9 cellular contexts compared by ENCODE assay signal in the genomic region with DNA sequence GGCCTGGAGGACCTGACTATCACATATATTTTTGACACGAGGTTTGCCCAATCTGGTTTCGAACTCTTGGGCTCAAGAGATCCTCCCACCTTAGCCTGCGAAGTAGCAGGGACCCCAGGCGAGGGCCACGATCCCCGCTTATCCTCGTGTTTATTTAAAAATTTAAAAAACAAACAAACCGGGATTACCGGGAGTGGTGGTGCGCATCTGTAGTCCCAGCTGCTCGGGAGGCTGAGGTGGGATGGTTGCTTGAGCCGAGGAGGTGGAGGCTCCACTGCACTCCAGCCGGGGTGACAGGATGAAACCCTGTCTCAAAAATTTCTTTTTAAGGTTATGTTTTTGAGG. TPM values are rescaled to one million over a fixed set of nuclear protein-coding genes. Genes with fewer than 3 reads are reported as not detected.
A peak's percentile ranks its signal among the peaks of the same experiment; 100 is the strongest.
DNase-seq lines count a peak whose midpoint lies in the region; ATAC-seq and TF ChIP-seq lines count a peak whose summit lies in the region.
"Had no signal": no experiment of that assay in that cellular context is flagged by ENCODE, and none has a peak within 500 bp of the region (broad histone marks: within the 10 kb centered on the region; RNA-seq: fewer than 3 reads in every experiment).

No MANE protein-coding gene starts in this region.

- no peak for ATAC-seq in HG03159 (IDR thresholded peaks at IDR 0.05; ENCODE audit: unreplicated experiment)

- H3K27ac ChIP-seq in DOHH2 (ENCODE audit: low read depth, low read length) (no peak overlapping the region), PC-9 (peak overlapping the region; percentile 38; the same call in 1 of the 2 replicates), esophagus (ENCODE audit: low read depth in 2 of 2, low read length in 1 of 2) (peak overlapping the region; percentile 67 to 77), ovary (no peak overlapping the region)

- no peaks in the 10 kb centered on the region for H3K27me3 ChIP-seq in DOHH2 (ENCODE audit: control insufficient read depth, low read length)
- H3K27me3 ChIP-seq in PC-9 (ENCODE audit: insufficient read depth, low read depth): no peaks in the 10 kb centered on the region
- no peaks in the 10 kb centered on the region for H3K27me3 ChIP-seq in esophagus (ENCODE audit: control insufficient read depth in 1 of 2, insufficient read depth in 2 of 2, low read length in 2 of 2)
- no peaks in the 10 kb centered on the region for H3K27me3 ChIP-seq in ovary

- H3K4me1 ChIP-seq in DOHH2 (ENCODE audit: control insufficient read depth, low read length): peaks cover 16% of the 10 kb centered on the region
- peaks cover 5% of the 10 kb centered on the region; the same call in 1 of the 2 replicates for H3K4me1 ChIP-seq in PC-9 (replicated peaks; ENCODE audit: insufficient read depth)
- H3K4me1 ChIP-seq in esophagus (ENCODE audit: control insufficient read depth in 2 of 2, insufficient read depth in 2 of 2, low read length in 1 of 2): no peaks in the 10 kb centered on the region
- H3K4me1 ChIP-seq in ovary (ENCODE audit: insufficient read depth): peaks cover 4% of the 10 kb centered on the region

- WGBS in esophagus, 2 donors: 28 to 37% methylated on average over 13 of the region's 13 CpGs
- WGBS in ovary, 3 donors: 15 to 51% (median 19%) methylated on average over 13 of the region's 13 CpGs

- H3K36me3 ChIP-seq in DOHH2 (ENCODE audit: control insufficient read depth, low read length): peaks cover 28% of the 10 kb centered on the region
- no peaks in the 10 kb centered on the region for H3K36me3 ChIP-seq in PC-9 (ENCODE audit: low read depth)
- peaks cover 0 to 7% of the 10 kb centered on the region in 2 donors for H3K36me3 ChIP-seq in esophagus (ENCODE audit: control insufficient read depth in 2 of 2, insufficient read depth in 2 of 2, low read length in 1 of 2)
- H3K36me3 ChIP-seq in ovary: no peaks in the 10 kb centered on the region

- peak overlapping the region; percentile 99; the same call in 1 of the 2 replicates for H2AFZ ChIP-seq in PC-9

- TSS peak; percentile 92 for BruUV-seq in PC-9 (replicated peaks; lab: Mats Ljungman, UMichigan)

- H3F3A ChIP-seq in DOHH2 (ENCODE audit: control insufficient read depth, insufficient read depth) (peaks cover 6% of the 10 kb centered on the region), PC-9 (ENCODE audit: insufficient read depth, low read depth) (no peaks in the 10 kb centered on the region)

- H4K20me1 ChIP-seq in DOHH2 (ENCODE audit: control insufficient read depth, insufficient read depth, low read depth, low read length) (no peaks in the 10 kb centered on the region), PC-9 (ENCODE audit: insufficient read depth) (no peaks in the 10 kb centered on the region)

- TF ChIP-seq EP300 in ovary (IDR thresholded peaks at IDR 0.05): no peak

- H3K9me2 ChIP-seq in DOHH2 (replicated peaks; ENCODE audit: control insufficient read depth, low read length) (no peaks in the 10 kb centered on the region), PC-9 (ENCODE audit: insufficient read depth) (no peaks in the 10 kb centered on the region)

- peak overlapping the region; percentile 95 for H3K4me3 ChIP-seq in DOHH2 (ENCODE audit: low read length)
- peak overlapping the region; percentile 86; the same call in 1 of the 2 replicates for H3K4me3 ChIP-seq in PC-9
- peak overlapping the region; percentile 95 to 100 for H3K4me3 ChIP-seq in esophagus (ENCODE audit: low read depth in 1 of 2, low read length in 2 of 2)
- peak overlapping the region; percentile 87 for H3K4me3 ChIP-seq in ovary

- POLR2A ChIA-PET in PC-9 (lab: Charles Lee; ENCODE audit: unreplicated experiment): interaction anchor here (1.0 kb wide), 1 partner anchor 162 kb away, joined by 3 read pairs; the partner anchor contains the start of gene MTOR

- peak overlapping the region; percentile 71 for H3K4me2 ChIP-seq in DOHH2 (ENCODE audit: low read length)
- peak overlapping the region; percentile 80 for H3K4me2 ChIP-seq in PC-9

- TF ChIP-seq POLR2A in ovary (IDR thresholded peaks at IDR 0.05): no peak

- TF ChIP-seq CTCF in DOHH2 (IDR thresholded peaks at IDR 0.05; ENCODE audit: low read depth, low read length, poor library complexity, severe bottlenecking) (no peak), PC-9 (conservative IDR thresholded peaks at IDR 0.05) (no peak), ovary (IDR thresholded peaks at IDR 0.05) (no peak)

- DNase-seq in PC-9: no peak
- no peak for DNase-seq in ovary
- no peak for DNase-seq in kidney tubule cell (ENCODE audit: low spot score)
- DNase-seq in NCI-H2171 (lab: John Stamatoyannopoulos, UW): no peak
- no peak for DNase-seq in activated CD4-positive, alpha-beta T cell treated with anti-CD3 and anti-CD28 coated beads, Interleukin-2, amount 50 U/mL, for 1 hour

- CTCF ChIA-PET in PC-9 (lab: Charles Lee): no interaction called here

- H3K9me3 ChIP-seq in DOHH2 (ENCODE audit: control insufficient read depth, insufficient read depth, low read length) (no peaks in the 10 kb centered on the region), PC-9 (ENCODE audit: insufficient read depth, low read depth) (no peaks in the 10 kb centered on the region), esophagus (ENCODE audit: control insufficient read depth in 2 of 2, insufficient read depth in 1 of 2, low read depth in 1 of 2, low read length in 1 of 2) (no peaks in the 10 kb centered on the region), ovary (no peaks in the 10 kb centered on the region)

- intact Hi-C loops in PC-9 (cut with micrococcal nuclease; ENCODE audit: unreplicated experiment) (no loop called here), ovary (cut with DNase I) (no loop called here)

- H3K79me2 ChIP-seq in DOHH2 (ENCODE audit: control insufficient read depth, low read length) (peaks cover 30% of the 10 kb centered on the region), PC-9 (ENCODE audit: low read depth) (peaks cover 19% of the 10 kb centered on the region)

RNA-seq across cellular contexts. Expression of gene EXOSC10, which starts 0.5 kb away (rescaled TPM):
- total RNA-seq in PC-9 (2021) (55.8 and 57.7 TPM in 2 replicates), ovary (10 to 100 TPM; 36.1 to 56.6 (median 48.6) TPM)
- polyA plus RNA-seq in esophagus (10 to 100 TPM; 30.7 to 35.1 TPM), ovary (10 to 100 TPM; 42.4 to 60.5 TPM)

RNA-seq across cellular contexts. Expression of gene SRM, which starts 40.3 kb away (rescaled TPM):
- total RNA-seq in PC-9 (2021) (50.3 and 55.3 TPM in 2 replicates), ovary (100 to 1,000 TPM in 1 of 7 donors, 10 to 100 TPM in 6; 31.7 to 111 (median 72.5) TPM)
- polyA plus RNA-seq in esophagus (10 to 100 TPM; 58.4 to 65.2 TPM), ovary (10 to 100 TPM; 52.5 to 55.1 TPM)

RNA-seq across cellular contexts. Expression of gene MASP2, which starts 53.1 kb away (rescaled TPM):
- not detected in 2 replicates for total RNA-seq in PC-9 (2021)
- under 1 TPM in 1 of 2 donors, not detected in 1; 0.02 TPM for polyA plus RNA-seq in esophagus
- under 1 TPM in 1 of 7 donors, not detected in 6; 0.10 TPM for total RNA-seq in ovary
- polyA plus RNA-seq in ovary: under 1 TPM in 1 of 2 donors, not detected in 1; 0.08 TPM
- total RNA-seq: subcutaneous adipose tissue had no signal

Comparison
In these comparisons a context has a peak if more than half of its experiments do, and no peak if none do; other contexts are left out.
1. H3K27ac ChIP-seq: peak in PC-9 (single experiment) and esophagus (2 of 2); none in DOHH2 (single experiment) and ovary (0 of 2).
2. Peak in every context shown above with its lines, with median percentiles within 50 percentile points of each other: H3K4me3 ChIP-seq.